ENCODE assay signal across 14 cellular contexts in genomic region chr3:140468407-140468806, GRCh38.
"Had no signal": no experiment of that assay in that cellular context is flagged by ENCODE, and none has a peak within 500 bp of the region (broad histone marks: within the 10 kb centered on the region; RNA-seq: fewer than 3 reads in every experiment).

No MANE protein-coding gene starts in this region.

- FAIRE-seq: pancreas had no signal

- H3K4me3 ChIP-seq: neural progenitor cell, pancreas, sigmoid colon, stomach, testis, upper lobe of left lung had no signal

- H3K4me1 ChIP-seq: pancreas, sigmoid colon, stomach had no signal

- H3K27ac Mint-ChIP-seq: activated naive CD4-positive, alpha-beta T cell treated with anti-CD3 and anti-CD28 coated beads for 36 hours; activated T-helper 2 cell treated with anti-CD3 and anti-CD28 coated beads, Interferon-gamma antibody, Interleukin-2, Interleukin-4, amounts not matched to agents 10 μg/mL and 5 μg/mL and 100 μg/mL, durations not matched to agents 14 hours and 24 hours and 36 hours; naive B cell; neural progenitor cell had no signal

- ATAC-seq: pancreas had no signal

- DNase-seq: activated CD4-positive, alpha-beta T cell treated with anti-CD3 and anti-CD28 coated beads for 1 hour; activated CD4-positive, alpha-beta T cell treated with anti-CD3 and anti-CD28 coated beads, Interleukin-2, amount 50 U/mL, for 48 hours; activated naive CD4-positive, alpha-beta T cell treated with anti-CD3 and anti-CD28 coated beads for 36 hours; naive B cell; pancreas; sigmoid colon; stimulated activated CD4-positive, alpha-beta T cell treated with anti-CD3 and anti-CD28 coated beads, Interleukin-1b, Interleukin-23, amount 100 ng/mL, for 48 hours; stomach; T1000; testis; upper lobe of left lung had no signal

- H3K4me1 Mint-ChIP-seq: naive B cell had no signal

- H3K4me3 Mint-ChIP-seq: activated naive CD4-positive, alpha-beta T cell treated with anti-CD3 and anti-CD28 coated beads for 36 hours; naive B cell; neural progenitor cell had no signal

- H3K36me3 Mint-ChIP-seq: naive B cell, neural progenitor cell had no signal

- H3K9me3 Mint-ChIP-seq: activated naive CD4-positive, alpha-beta T cell treated with anti-CD3 and anti-CD28 coated beads for 36 hours; activated T-helper 2 cell treated with anti-CD3 and anti-CD28 coated beads, Interferon-gamma antibody, Interleukin-2, Interleukin-4, amounts not matched to agents 10 μg/mL and 5 μg/mL and 100 μg/mL, durations not matched to agents 14 hours and 24 hours and 36 hours; neural progenitor cell had no signal

- H3K9me3 ChIP-seq: pancreas, sigmoid colon, stomach, testis, upper lobe of left lung had no signal

- H3K27ac ChIP-seq: epithelial cell of prostate, neural progenitor cell, pancreas, sigmoid colon, stomach, testis, upper lobe of left lung had no signal
